ENCODE assay signal across 1 cellular context in genomic region chr1:76254165-76255043, GRCh38.
TF ChIP-seq lines count a peak whose summit lies in the region.

No MANE protein-coding gene starts in this region.

TF ChIP-seq in HEK293, 187 proteins besides CTCF, POLR2A, EP300 and RAD21 (continued from another document):
- TF ChIP-seq ZNF433 (tag by site-specific recombination; IDR thresholded peaks at IDR 0.05; ENCODE audit: low read depth) (no peak), TSHZ1 (tag by site-specific recombination; IDR thresholded peaks at IDR 0.05; ENCODE audit: borderline replicate concordance) (peak; percentile 55; the same call in 1 of the 2 replicates), KLF17 (tag by site-specific recombination; IDR thresholded peaks at IDR 0.05) (no peak), ATF2 (tag by site-specific recombination; IDR thresholded peaks at IDR 0.05; ENCODE audit: low read depth) (no peak), GLIS1 (tag by site-specific recombination; IDR thresholded peaks at IDR 0.05) (no peak), ZNF785 (tag by site-specific recombination; IDR thresholded peaks at IDR 0.05) (no peak), ZNF169 (tag by site-specific recombination; IDR thresholded peaks at IDR 0.05) (no peak), INSM2 (tag by site-specific recombination; IDR thresholded peaks at IDR 0.05) (peak; percentile 49; the same call in 1 of the 2 replicates), ZNF629 (tag by site-specific recombination; IDR thresholded peaks at IDR 0.05) (peak; percentile 23; the same call in 1 of the 2 replicates), PBX3 (CRISPR knock-in tag; IDR thresholded peaks at IDR 0.05) (no peak), ZNF146 (tag by site-specific recombination; IDR thresholded peaks at IDR 0.05) (no peak), ZNF140 (tag by site-specific recombination; IDR thresholded peaks at IDR 0.05) (no peak), ZNF585B (tag by site-specific recombination; IDR thresholded peaks at IDR 0.05) (no peak), ZNF600 (tag by site-specific recombination; IDR thresholded peaks at IDR 0.05) (peak; percentile 64; the same call in 1 of the 2 replicates), HOXA7 (CRISPR knock-in tag; IDR thresholded peaks at IDR 0.05; ENCODE audit: borderline replicate concordance) (no peak), PRDM6 (tag by site-specific recombination; IDR thresholded peaks at IDR 0.05) (peak; percentile 74), ZFP69B (tag by site-specific recombination; IDR thresholded peaks at IDR 0.05) (no peak), ZBTB7A (tag by site-specific recombination; IDR thresholded peaks at IDR 0.05; ENCODE audit: low read depth) (no peak), ZNF248 (tag by site-specific recombination; IDR thresholded peaks at IDR 0.05) (no peak), PRDM2 (tag by site-specific recombination; IDR thresholded peaks at IDR 0.05; ENCODE audit: borderline replicate concordance) (no peak), ZNF704 (tag by site-specific recombination; IDR thresholded peaks at IDR 0.05) (no peak), ZNF48 (tag by site-specific recombination; IDR thresholded peaks at IDR 0.05) (no peak), ZNF202 (tag by site-specific recombination; IDR thresholded peaks at IDR 0.05; ENCODE audit: borderline replicate concordance) (no peak), ZEB2 (tag by site-specific recombination; IDR thresholded peaks at IDR 0.05) (peak; percentile 76), ZNF239 (tag by site-specific recombination; IDR thresholded peaks at IDR 0.05) (no peak), ZNF776 (tag by site-specific recombination; IDR thresholded peaks at IDR 0.05; ENCODE audit: borderline replicate concordance) (no peak), SP7 (tag by site-specific recombination; IDR thresholded peaks at IDR 0.05) (peak; percentile 71), ZBTB48 (tag by site-specific recombination; IDR thresholded peaks at IDR 0.05) (no peak), ZNF184 (tag by site-specific recombination; IDR thresholded peaks at IDR 0.05) (no peak), OVOL3 (tag by site-specific recombination; IDR thresholded peaks at IDR 0.05) (no peak), ZNF677 (tag by site-specific recombination; IDR thresholded peaks at IDR 0.05) (no peak), ZBTB1 (tag by site-specific recombination; IDR thresholded peaks at IDR 0.05) (no peak), ZNF16 (tag by site-specific recombination; IDR thresholded peaks at IDR 0.05; ENCODE audit: low read depth) (no peak), ZNF555 (tag by site-specific recombination; conservative IDR thresholded peaks at IDR 0.05) (no peak), ZNF416 (tag by site-specific recombination; IDR thresholded peaks at IDR 0.05) (no peak), ZNF155 (tag by site-specific recombination; IDR thresholded peaks at IDR 0.05) (no peak), REPIN1 (tag by site-specific recombination; IDR thresholded peaks at IDR 0.05; ENCODE audit: low read depth) (no peak), ZNF558 (tag by site-specific recombination; IDR thresholded peaks at IDR 0.05) (no peak), ZNF449 (tag by site-specific recombination; IDR thresholded peaks at IDR 0.05) (no peak)
